Comparison of ENCODE assay signal across 8 cellular contexts in genomic region chr10:71888248-71888622, GRCh38. TPM values are rescaled to one million over a fixed set of nuclear protein-coding genes. Genes with fewer than 3 reads are reported as not detected.
DNase-seq lines count a peak whose midpoint lies in the region; ATAC-seq and TF ChIP-seq lines count a peak whose summit lies in the region.

No MANE protein-coding gene starts in this region.

- H3K36me3 Mint-ChIP-seq in activated T-cell treated with anti-CD3 and anti-CD28 coated beads, Interleukin-2, amount 50 U/mL, for 4 hours (ENCODE audit: insufficient read depth), result no peaks in the 10 kb centered on the region

- no peak for TF ChIP-seq POLR2A in right lobe of liver (IDR thresholded peaks at IDR 0.05)

- H3K4me3 ChIP-seq in ascending aorta, result peak overlapping the region; percentile 64 to 76
- no peak overlapping the region for H3K4me3 ChIP-seq in right lobe of liver
- peak overlapping the region; percentile 49 to 57 for H3K4me3 ChIP-seq in tibial artery

- H3K9me3 ChIP-seq in ascending aorta, result no peaks in the 10 kb centered on the region
- H3K9me3 ChIP-seq in right lobe of liver, result no peaks in the 10 kb centered on the region
- H3K9me3 ChIP-seq in tibial artery, result no peaks in the 10 kb centered on the region

- H3K9me3 Mint-ChIP-seq in activated T-cell treated with anti-CD3 and anti-CD28 coated beads, Interleukin-2, amount 50 U/mL, for 4 hours, result no peaks in the 10 kb centered on the region

- no peak for DNase-seq in activated T-cell treated with anti-CD3 and anti-CD28 coated beads, Interleukin-2, amount 50 U/mL, for 4 hours
- no peak for DNase-seq in activated T-cell treated with anti-CD3 and anti-CD28 coated beads, Interleukin-2, amount 50 U/mL, for 1 hour
- no peak for DNase-seq in ascending aorta (ENCODE audit: low spot score in 2 of 2)
- peak in 1 of 3 donors; percentile 28 for DNase-seq in right lobe of liver
- no peak for DNase-seq in tibial artery
- DNase-seq in NOMO-1 treated with dmso at 0.1 percent for 144 hours (lab: John Stamatoyannopoulos, UW; ENCODE audit: unreplicated experiment), result no peak
- DNase-seq in HuH-7 (ENCODE audit: low spot score), result no peak
- DNase-seq in MV-4-11 (lab: John Stamatoyannopoulos, UW), result no peak

- peaks cover 3% of the 10 kb centered on the region for H3K27me3 Mint-ChIP-seq in activated T-cell treated with anti-CD3 and anti-CD28 coated beads, Interleukin-2, amount 50 U/mL, for 4 hours (ENCODE audit: low read depth)

- peak overlapping the region; percentile 78 for H3K4me3 Mint-ChIP-seq in activated T-cell treated with anti-CD3 and anti-CD28 coated beads, Interleukin-2, amount 50 U/mL, for 4 hours

- H3K27ac ChIP-seq in ascending aorta, result peak overlapping the region; percentile 71 to 83
- peak overlapping the region; percentile 13 to 24 (median 19) for H3K27ac ChIP-seq in right lobe of liver
- peak overlapping the region; percentile 53 to 75 for H3K27ac ChIP-seq in tibial artery

- TF ChIP-seq CTCF in ascending aorta (IDR thresholded peaks at IDR 0.05), result no peak
- TF ChIP-seq CTCF in right lobe of liver (IDR thresholded peaks at IDR 0.05), result no peak
- no peak for TF ChIP-seq CTCF in tibial artery (IDR thresholded peaks at IDR 0.05)

- intact Hi-C loops in ascending aorta (cut with DNase I) (loop anchor here (2.0 kb wide), 1 partner anchor 51 kb away; no protein-coding TSS in a partner anchor), right lobe of liver (cut with DNase I) (no loop called here), tibial artery (cut with DNase I; ENCODE audit: low total_unique reads) (no loop called here)

- H3K4me1 ChIP-seq in ascending aorta (no peaks in the 10 kb centered on the region), right lobe of liver (peaks cover 0 to 2% (median 0%) of the 10 kb centered on the region in 4 donors), tibial artery (peaks cover 0 to 16% (median 9%) of the 10 kb centered on the region in 4 donors)

- H3K4me1 Mint-ChIP-seq in activated T-cell treated with anti-CD3 and anti-CD28 coated beads, Interleukin-2, amount 50 U/mL, for 4 hours (ENCODE audit: low read depth), result peaks cover 15% of the 10 kb centered on the region

- no peak for ATAC-seq in activated T-cell treated with anti-CD3 and anti-CD28 coated beads, Interleukin-2, amount 50 U/mL, for 4 hours
- no peak for ATAC-seq in right lobe of liver

- H3K27me3 ChIP-seq in ascending aorta (no peaks in the 10 kb centered on the region), right lobe of liver (no peaks in the 10 kb centered on the region), tibial artery (no peaks in the 10 kb centered on the region)

- 48% methylated on average over 8 of the region's 8 CpGs for WGBS in right lobe of liver (ENCODE audit: insufficient coverage, low coverage, low lambda C conversion rate, missing lambda C conversion rate)

- H3K36me3 ChIP-seq in ascending aorta (no peaks in the 10 kb centered on the region), right lobe of liver (no peaks in the 10 kb centered on the region), tibial artery (no peaks in the 10 kb centered on the region)

RNA-seq across cellular contexts. Expression of gene PSAP, which starts 37.2 kb away (rescaled TPM):
- total RNA-seq in activated T-cell treated with anti-CD3 and anti-CD28 coated beads, Interleukin-2, amount 50 U/mL, for 4 hours, result 100 to 1,000 TPM in 1 of 3 donors, 10 to 100 TPM in 2; 96.4 to 125 (median 97.9) TPM
- total RNA-seq in ascending aorta (653 TPM), right lobe of liver (100 to 1,000 TPM; 520 to 743 (median 570) TPM)

Comparison
In these comparisons a context has a peak if more than half of its experiments do, and no peak if none do; other contexts are left out.
1. H3K27ac ChIP-seq: peak in every context shown above with its lines; median percentile 77 in ascending aorta; 64 in tibial artery; 19 in right lobe of liver.
2. H3K4me3 ChIP-seq: peak in ascending aorta (2 of 2) and tibial artery (2 of 2); none in right lobe of liver (0 of 3).